10 cellular contexts compared by ENCODE assay signal in genomic region chr10:131973160-131973951, GRCh38. TPM values are rescaled to one million over a fixed set of nuclear protein-coding genes. Genes with fewer than 3 reads are reported as not detected.
DNase-seq lines count a peak whose midpoint lies in the region; ATAC-seq lines count a peak whose summit lies in the region.
"Had no signal": no experiment of that assay in that cellular context is flagged by ENCODE, and none has a peak within 500 bp of the region (broad histone marks: within the 10 kb centered on the region; RNA-seq: fewer than 3 reads in every experiment).

No MANE protein-coding gene starts in this region.

- peak overlapping the region; percentile 85 for H3K27ac Mint-ChIP-seq in activated T-cell treated with anti-CD3 and anti-CD28 coated beads, Interleukin-2, amount 50 U/mL, for 24 hours
- peak overlapping the region; percentile 88 for H3K27ac Mint-ChIP-seq in stimulated activated naive CD8-positive, alpha-beta T cell treated with anti-CD3 and anti-CD28 coated beads, Interleukin-15, Interleukin-2, amounts not matched to agents 100 ng/mL and 50 ng/mL, for 24 hours

- DNase-seq in activated CD4-positive, alpha-beta T cell treated with anti-CD3 and anti-CD28 coated beads for 48 hours, result peak; percentile 28
- no peak for DNase-seq in activated CD4-positive, alpha-beta T cell treated with anti-CD3 and anti-CD28 coated beads, Interleukin-2, amount 50 U/mL, for 4 hours
- peak; percentile 44 for DNase-seq in activated T-cell treated with anti-CD3 and anti-CD28 coated beads, Interleukin-2, amount 50 U/mL, for 24 hours
- DNase-seq in left ventricle myocardium superior (peak; percentile 75), NCI-H1694 treated with DMSO at 0.1 percent for 48 hours (lab: John Stamatoyannopoulos, UW) (no peak), NCI-H526 treated with DMSO at 0.1 percent for 48 hours (lab: John Stamatoyannopoulos, UW) (no peak)
- DNase-seq: Karpas-422, WERI-Rb-1 had no signal

- H3K36me3 Mint-ChIP-seq in activated T-cell treated with anti-CD3 and anti-CD28 coated beads, Interleukin-2, amount 50 U/mL, for 24 hours (ENCODE audit: low read depth), result peaks cover 74% of the 10 kb centered on the region
- peaks cover 75% of the 10 kb centered on the region for H3K36me3 Mint-ChIP-seq in stimulated activated naive CD8-positive, alpha-beta T cell treated with anti-CD3 and anti-CD28 coated beads, Interleukin-15, Interleukin-2, amounts not matched to agents 100 ng/mL and 50 ng/mL, for 24 hours (ENCODE audit: low read depth)

- no peaks in the 10 kb centered on the region for H3K27me3 Mint-ChIP-seq in activated T-cell treated with anti-CD3 and anti-CD28 coated beads, Interleukin-2, amount 50 U/mL, for 24 hours
- H3K27me3 Mint-ChIP-seq in stimulated activated naive CD8-positive, alpha-beta T cell treated with anti-CD3 and anti-CD28 coated beads, Interleukin-15, Interleukin-2, amounts not matched to agents 100 ng/mL and 50 ng/mL, for 24 hours, result no peaks in the 10 kb centered on the region

- intact Hi-C loops in left ventricle myocardium superior (cut with micrococcal nuclease), result no loop called here

- peak; percentile 83 for ATAC-seq in left ventricle myocardium superior
- ATAC-seq in GM18511 (IDR thresholded peaks at IDR 0.05; ENCODE audit: unreplicated experiment), result no peak

- no peaks in the 10 kb centered on the region for H3K9me3 Mint-ChIP-seq in activated T-cell treated with anti-CD3 and anti-CD28 coated beads, Interleukin-2, amount 50 U/mL, for 24 hours
- no peaks in the 10 kb centered on the region for H3K9me3 Mint-ChIP-seq in stimulated activated naive CD8-positive, alpha-beta T cell treated with anti-CD3 and anti-CD28 coated beads, Interleukin-15, Interleukin-2, amounts not matched to agents 100 ng/mL and 50 ng/mL, for 24 hours

- H3K4me3 Mint-ChIP-seq in activated T-cell treated with anti-CD3 and anti-CD28 coated beads, Interleukin-2, amount 50 U/mL, for 24 hours, result peak overlapping the region; percentile 68
- H3K4me3 Mint-ChIP-seq in stimulated activated naive CD8-positive, alpha-beta T cell treated with anti-CD3 and anti-CD28 coated beads, Interleukin-15, Interleukin-2, amounts not matched to agents 100 ng/mL and 50 ng/mL, for 24 hours, result peak overlapping the region; percentile 70

- peaks cover 80% of the 10 kb centered on the region for H3K4me1 Mint-ChIP-seq in activated T-cell treated with anti-CD3 and anti-CD28 coated beads, Interleukin-2, amount 50 U/mL, for 24 hours (ENCODE audit: low read depth)
- H3K4me1 Mint-ChIP-seq in stimulated activated naive CD8-positive, alpha-beta T cell treated with anti-CD3 and anti-CD28 coated beads, Interleukin-15, Interleukin-2, amounts not matched to agents 100 ng/mL and 50 ng/mL, for 24 hours (ENCODE audit: low read depth), result peaks cover 65% of the 10 kb centered on the region

RNA-seq across cellular contexts. Expression of gene BNIP3, which starts 8.4 kb away (rescaled TPM):
- total RNA-seq in left ventricle myocardium superior, result 142 TPM

Comparison
In these comparisons a context has a peak if more than half of its experiments do, and no peak if none do; other contexts are left out.
1. DNase-seq: peak in activated CD4-positive, alpha-beta T cell treated with anti-CD3 and anti-CD28 coated beads for 48 hours (single experiment), activated T-cell treated with anti-CD3 and anti-CD28 coated beads, Interleukin-2, amount 50 U/mL, for 24 hours (single experiment) and left ventricle myocardium superior (single experiment); none in activated CD4-positive, alpha-beta T cell treated with anti-CD3 and anti-CD28 coated beads, Interleukin-2, amount 50 U/mL, for 4 hours (0 of 2), NCI-H1694 treated with DMSO at 0.1 percent for 48 hours (single experiment) and NCI-H526 treated with DMSO at 0.1 percent for 48 hours (single experiment).